Comparison of ENCODE assay signal across 8 cellular contexts in genomic region chr18:11553098-11553940, GRCh38. TPM values are rescaled to one million over a fixed set of nuclear protein-coding genes. Genes with fewer than 3 reads are reported as not detected.
DNase-seq lines count a peak whose midpoint lies in the region; ATAC-seq and TF ChIP-seq lines count a peak whose summit lies in the region.

No MANE protein-coding gene starts in this region.

- no peaks in the 10 kb centered on the region for H3K36me3 ChIP-seq in PC-3 (ENCODE audit: low read depth, low read length)
- no peaks in the 10 kb centered on the region for H3K36me3 ChIP-seq in brain microvascular endothelial cell (replicated peaks)

- TF ChIP-seq CTCF in PC-3 (conservative IDR thresholded peaks at IDR 0.05; ENCODE audit: low read depth, low read length) = peak; percentile 92
- TF ChIP-seq CTCF in brain microvascular endothelial cell (IDR thresholded peaks at IDR 0.05; ENCODE audit: low read depth, low read length, missing control alignments) = peak; percentile 96

- intact Hi-C loops in PC-3 (cut with micrococcal nuclease) = loop anchor here (1.0 kb wide), 2 partner anchors 243 to 702 kb away; no protein-coding TSS in a partner anchor

- no peaks in the 10 kb centered on the region for H3F3A ChIP-seq in PC-3 (ENCODE audit: low read length, unreplicated experiment)

- H3K27me3 ChIP-seq in PC-3 (ENCODE audit: low read length) = peaks cover 61% of the 10 kb centered on the region
- no peaks in the 10 kb centered on the region for H3K27me3 ChIP-seq in brain microvascular endothelial cell (replicated peaks)

- BruUV-seq in PC-3 (replicated peaks; lab: Mats Ljungman, UMichigan) = no TSS peak

- H3K9ac ChIP-seq in PC-3 (ENCODE audit: low read length) = no peak overlapping the region

- DNase-seq in Caki2 (ENCODE audit: low read depth) = peak; percentile 38
- DNase-seq in GM19238 (ENCODE audit: insufficient read length, low spot score) = peak; percentile 40
- DNase-seq in HuH-7 (ENCODE audit: low spot score) = peak; percentile 84
- peak; percentile 78 for DNase-seq in PC-3
- peak; percentile 55 for DNase-seq in brain microvascular endothelial cell
- peak; percentile 59 for DNase-seq in iris pigment epithelial cell (ENCODE audit: low read depth)
- peak; percentile 35 for DNase-seq in stimulated activated CD4-positive, alpha-beta T cell treated with anti-CD3 and anti-CD28 coated beads, Interleukin-4, amount 100 ng/mL, for 24 hours
- DNase-seq in NCI-H128 (lab: John Stamatoyannopoulos, UW; ENCODE audit: unreplicated experiment) = no peak

- H4K20me1 ChIP-seq in PC-3 (ENCODE audit: low read length) = no peaks in the 10 kb centered on the region

- CTCF ChIA-PET in PC-3 (lab: Charles Lee) = interaction anchor here (0.5 to 1.2 kb wide), 3 partner anchors 97 to 242 kb away, joined by 3 to 14 read pairs (median 3); no protein-coding TSS in a partner anchor

- in situ Hi-C loops in Caki2 (cut with HindIII; ENCODE audit: low pct_unique_long_range_greater_than_20kb, low sequenced_read_pairs) = no loop called here
- in situ Hi-C loops in brain microvascular endothelial cell (cut with HindIII; ENCODE audit: low pct_ligation_motif_present, low sequenced_read_pairs) = no loop called here

- H3K4me1 ChIP-seq in PC-3 (ENCODE audit: insufficient read depth, low read length) = no peaks in the 10 kb centered on the region

- ATAC-seq in PC-3 = peak; percentile 89

- H3K4me3 ChIP-seq in PC-3 (ENCODE audit: low read length) (no peak overlapping the region), brain microvascular endothelial cell (ENCODE audit: low read depth, low read length) (no peak overlapping the region)

- no peaks in the 10 kb centered on the region for H3K79me2 ChIP-seq in PC-3 (ENCODE audit: low read length)

- POLR2A ChIA-PET in PC-3 (lab: Charles Lee; ENCODE audit: unreplicated experiment) = interaction anchor here (0.5 kb wide), 1 partner anchor 17 kb away, joined by 4 read pairs; no protein-coding TSS in a partner anchor

- H3K27ac ChIP-seq in PC-3 (ENCODE audit: low read length) (no peak overlapping the region), brain microvascular endothelial cell (no peak overlapping the region)

- no peaks in the 10 kb centered on the region for H3K9me2 ChIP-seq in PC-3 (replicated peaks; ENCODE audit: low read length)

- no peaks in the 10 kb centered on the region for H3K9me3 ChIP-seq in PC-3 (ENCODE audit: low read length)

- H3K4me2 ChIP-seq in PC-3 (ENCODE audit: low read length) = no peak overlapping the region

- no peak overlapping the region for H2AFZ ChIP-seq in PC-3 (ENCODE audit: low read length)

RNA-seq across cellular contexts. Expression of gene SLC35G4, which starts 56.1 kb away (rescaled TPM):
- total RNA-seq in Caki2 (2014; rRNA removed; shearing (Covaris generic); ENCODE audit: low replicate concordance) = not detected in 2 replicates
- total RNA-seq in PC-3 (2014; rRNA removed) = not detected in 2 replicates
